1 cellular context compared by ENCODE assay signal in the genomic region with DNA sequence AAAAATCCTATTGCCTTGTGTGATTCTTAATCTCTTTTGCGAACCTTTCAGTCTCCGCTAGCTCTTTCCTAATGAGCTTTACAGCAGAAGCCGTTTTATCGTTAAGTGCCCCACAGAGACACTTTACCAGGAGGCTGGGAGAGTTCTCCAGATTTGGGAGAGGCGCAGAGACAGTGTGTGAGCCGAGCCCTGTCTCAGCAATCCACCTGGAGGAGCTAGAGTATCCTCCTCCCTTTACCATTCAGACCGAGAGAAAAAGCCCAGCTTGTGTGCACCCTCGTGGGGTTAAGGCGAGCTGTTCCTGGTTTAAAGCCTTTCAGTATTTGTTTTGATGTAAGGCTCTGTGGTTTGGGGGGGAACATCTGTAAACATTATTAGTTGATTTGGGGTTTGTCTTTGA.
TF ChIP-seq lines count a peak whose summit lies in the region.

No MANE protein-coding gene starts in this region.

TF ChIP-seq in endothelial cell of umbilical vein, 7 proteins besides CTCF, POLR2A, EP300 and RAD21:
- TF ChIP-seq FOS (IDR thresholded peaks at IDR 0.05; ENCODE audit: borderline replicate concordance, insufficient read depth, low read length) (no peak), EZH2 (IDR thresholded peaks at IDR 0.05; ENCODE audit: borderline replicate concordance, low read depth, low read length, severe bottlenecking) (no peak), POLR2AphosphoS5 (IDR thresholded peaks at IDR 0.05; ENCODE audit: insufficient read depth, low read depth, low read length) (no peak), JUN (IDR thresholded peaks at IDR 0.05; ENCODE audit: borderline replicate concordance, insufficient read depth, insufficient read length, low read depth) (no peak), GATA2 (IDR thresholded peaks at IDR 0.05; ENCODE audit: insufficient read depth, insufficient read length, low read depth, low read length) (no peak), MYC (IDR thresholded peaks at IDR 0.05; ENCODE audit: low read depth, low read length) (no peak)
- TF ChIP-seq, protein P1, sequence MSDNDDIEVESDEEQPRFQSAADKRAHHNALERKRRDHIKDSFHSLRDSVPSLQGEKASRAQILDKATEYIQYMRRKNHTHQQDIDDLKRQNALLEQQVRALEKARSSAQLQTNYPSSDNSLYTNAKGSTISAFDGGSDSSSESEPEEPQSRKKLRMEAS (IDR thresholded peaks at IDR 0.05; ENCODE audit: insufficient read depth, insufficient read length), result no peak
